8 cellular contexts compared by ENCODE assay signal in genomic region chr20:34871966-34872603, GRCh38. TPM values are rescaled to one million over a fixed set of nuclear protein-coding genes. Genes with fewer than 3 reads are reported as not detected.
DNase-seq lines count a peak whose midpoint lies in the region; ATAC-seq and TF ChIP-seq lines count a peak whose summit lies in the region.

No MANE protein-coding gene starts in this region.

- no peaks in the 10 kb centered on the region for H3K36me3 ChIP-seq in left lung

- peaks cover 10 to 45% of the 10 kb centered on the region in 2 donors for H3K4me1 ChIP-seq in left lung

- no peak for TF ChIP-seq CTCF in left lung (IDR thresholded peaks at IDR 0.05)

- peaks cover 2% of the 10 kb centered on the region for H3K36me3 Mint-ChIP-seq in activated CD4-positive, alpha-beta T cell treated with anti-CD3 and anti-CD28 coated beads, Interleukin-2, amount 10 ng/mL, durations not matched to agents 7 days and 5 days (ENCODE audit: low read depth)
- H3K36me3 Mint-ChIP-seq in activated naive CD8-positive, alpha-beta T cell treated with anti-CD3 and anti-CD28 coated beads, Interleukin-2, amount 10 ng/mL, durations not matched to agents 7 days and 5 days, result no peaks in the 10 kb centered on the region

- no peaks in the 10 kb centered on the region for H3K9me3 ChIP-seq in left lung

- no peaks in the 10 kb centered on the region for H3K27me3 ChIP-seq in left lung

- intact Hi-C loops in left lung (cut with DNase I), result no loop called here

- peak overlapping the region; percentile 71 for H3K4me3 Mint-ChIP-seq in activated CD4-positive, alpha-beta T cell treated with anti-CD3 and anti-CD28 coated beads, Interleukin-2, amount 10 ng/mL, durations not matched to agents 7 days and 5 days
- peak overlapping the region; percentile 72 for H3K4me3 Mint-ChIP-seq in activated naive CD8-positive, alpha-beta T cell treated with anti-CD3 and anti-CD28 coated beads, Interleukin-2, amount 10 ng/mL, durations not matched to agents 7 days and 5 days

- H3K27me3 Mint-ChIP-seq in activated CD4-positive, alpha-beta T cell treated with anti-CD3 and anti-CD28 coated beads, Interleukin-2, amount 10 ng/mL, durations not matched to agents 7 days and 5 days, result peaks cover 3% of the 10 kb centered on the region
- H3K27me3 Mint-ChIP-seq in activated naive CD8-positive, alpha-beta T cell treated with anti-CD3 and anti-CD28 coated beads, Interleukin-2, amount 10 ng/mL, durations not matched to agents 7 days and 5 days, result peaks cover 2% of the 10 kb centered on the region

- no peaks in the 10 kb centered on the region for H3K9me3 Mint-ChIP-seq in activated CD4-positive, alpha-beta T cell treated with anti-CD3 and anti-CD28 coated beads, Interleukin-2, amount 10 ng/mL, durations not matched to agents 7 days and 5 days
- H3K9me3 Mint-ChIP-seq in activated naive CD8-positive, alpha-beta T cell treated with anti-CD3 and anti-CD28 coated beads, Interleukin-2, amount 10 ng/mL, durations not matched to agents 7 days and 5 days, result no peaks in the 10 kb centered on the region

- CTCF ChIA-PET in activated CD4-positive, alpha-beta T cell treated with anti-CD3 and anti-CD28 coated beads, Interleukin-2, amount 10 ng/mL, durations not matched to agents 7 days and 5 days (lab: Charles Lee), result interaction anchor here (0.5 to 5.2 kb wide), 10 partner anchors 11 to 224 kb away, joined by 3 to 29 read pairs (median 6); partner anchors contain the start of genes GSS and MYH7B

- H3K4me3 ChIP-seq in left lung, result peak overlapping the region; percentile 71 to 72

- H3K27ac Mint-ChIP-seq in activated CD4-positive, alpha-beta T cell treated with anti-CD3 and anti-CD28 coated beads, Interleukin-2, amount 10 ng/mL, durations not matched to agents 7 days and 5 days, result peak overlapping the region; percentile 69
- peak overlapping the region; percentile 74 for H3K27ac Mint-ChIP-seq in activated naive CD8-positive, alpha-beta T cell treated with anti-CD3 and anti-CD28 coated beads, Interleukin-2, amount 10 ng/mL, durations not matched to agents 7 days and 5 days

- H3K27ac ChIP-seq in left lung (no peak overlapping the region), temporal lobe (ENCODE audit: low read depth, low read length) (peak overlapping the region; percentile 57)

- H3K4me1 Mint-ChIP-seq in activated CD4-positive, alpha-beta T cell treated with anti-CD3 and anti-CD28 coated beads, Interleukin-2, amount 10 ng/mL, durations not matched to agents 7 days and 5 days, result peaks cover 54% of the 10 kb centered on the region
- H3K4me1 Mint-ChIP-seq in activated naive CD8-positive, alpha-beta T cell treated with anti-CD3 and anti-CD28 coated beads, Interleukin-2, amount 10 ng/mL, durations not matched to agents 7 days and 5 days, result peaks cover 51% of the 10 kb centered on the region

- POLR2A ChIA-PET in activated CD4-positive, alpha-beta T cell treated with anti-CD3 and anti-CD28 coated beads, Interleukin-2, amount 10 ng/mL, durations not matched to agents 7 days and 5 days (lab: Charles Lee), result no interaction called here
- POLR2A ChIA-PET in activated naive CD8-positive, alpha-beta T cell treated with anti-CD3 and anti-CD28 coated beads, Interleukin-2, amount 10 ng/mL, durations not matched to agents 7 days and 5 days (lab: Charles Lee), result interaction anchor here (1.0 to 5.7 kb wide), 2 partner anchors 84 to 220 kb away, joined by 3 to 44 read pairs; partner anchors contain the start of genes GSS and MYH7B

- no peak for ATAC-seq in activated naive CD8-positive, alpha-beta T cell treated with anti-CD3 and anti-CD28 coated beads, Interleukin-2, amount 10 ng/mL, durations not matched to agents 7 days and 5 days (ENCODE audit: low read depth)
- ATAC-seq in left lung (no peak), HG02938 (IDR thresholded peaks at IDR 0.05; ENCODE audit: unreplicated experiment) (no peak)

- DNase-seq in activated CD4-positive, alpha-beta T cell treated with anti-CD3 and anti-CD28 coated beads, Interleukin-2, amount 10 ng/mL, durations not matched to agents 7 days and 5 days, result no peak
- DNase-seq in activated CD4-positive, alpha-beta T cell treated with anti-CD3 and anti-CD28 coated beads, Interleukin-2, amount 50 U/mL, for 4 hours, result no peak
- DNase-seq in activated naive CD8-positive, alpha-beta T cell treated with anti-CD3 and anti-CD28 coated beads, Interleukin-2, amount 10 ng/mL, durations not matched to agents 7 days and 5 days, result no peak
- no peak for DNase-seq in left lung
- no peak for DNase-seq in GM03348 (ENCODE audit: low spot score)
- no peak for DNase-seq in NCI-H345 treated with DMSO at 0.1 percent for 48 hours (lab: John Stamatoyannopoulos, UW; ENCODE audit: unreplicated experiment)

RNA-seq across cellular contexts. Expression of gene GGT7, which starts 0.6 kb away (rescaled TPM):
- 1 to 10 TPM; 5.7 to 7.2 TPM for total RNA-seq in activated CD4-positive, alpha-beta T cell treated with anti-CD3 and anti-CD28 coated beads, Interleukin-2, amount 10 ng/mL, durations not matched to agents 7 days and 5 days
- 10 to 100 TPM; 19.8 to 20.1 TPM for total RNA-seq in activated naive CD8-positive, alpha-beta T cell treated with anti-CD3 and anti-CD28 coated beads, Interleukin-2, amount 10 ng/mL, durations not matched to agents 7 days and 5 days
- total RNA-seq in left lung, result 10 to 100 TPM; 16.8 to 21.1 TPM
- total RNA-seq in temporal lobe, result 20.2 TPM

RNA-seq across cellular contexts. Expression of gene ACSS2, which starts 4.3 kb away (rescaled TPM):
- total RNA-seq in activated CD4-positive, alpha-beta T cell treated with anti-CD3 and anti-CD28 coated beads, Interleukin-2, amount 10 ng/mL, durations not matched to agents 7 days and 5 days, result 10 to 100 TPM; 33.0 to 36.1 TPM
- total RNA-seq in activated naive CD8-positive, alpha-beta T cell treated with anti-CD3 and anti-CD28 coated beads, Interleukin-2, amount 10 ng/mL, durations not matched to agents 7 days and 5 days, result 10 to 100 TPM; 27.4 to 29.6 TPM
- 100 to 1,000 TPM; 108 to 152 TPM for total RNA-seq in left lung
- 30.5 TPM for total RNA-seq in temporal lobe

RNA-seq across cellular contexts. Expression of gene NCOA6, which starts 46.6 kb away (rescaled TPM):
- 10 to 100 TPM; 32.3 to 35.0 TPM for total RNA-seq in activated CD4-positive, alpha-beta T cell treated with anti-CD3 and anti-CD28 coated beads, Interleukin-2, amount 10 ng/mL, durations not matched to agents 7 days and 5 days
- total RNA-seq in activated naive CD8-positive, alpha-beta T cell treated with anti-CD3 and anti-CD28 coated beads, Interleukin-2, amount 10 ng/mL, durations not matched to agents 7 days and 5 days, result 10 to 100 TPM; 31.7 to 32.6 TPM
- total RNA-seq in left lung, result 10 to 100 TPM; 26.0 to 28.7 TPM
- total RNA-seq in temporal lobe, result 36.6 TPM
